Comparison of ENCODE assay signal across 31 cellular contexts in the genomic region with DNA sequence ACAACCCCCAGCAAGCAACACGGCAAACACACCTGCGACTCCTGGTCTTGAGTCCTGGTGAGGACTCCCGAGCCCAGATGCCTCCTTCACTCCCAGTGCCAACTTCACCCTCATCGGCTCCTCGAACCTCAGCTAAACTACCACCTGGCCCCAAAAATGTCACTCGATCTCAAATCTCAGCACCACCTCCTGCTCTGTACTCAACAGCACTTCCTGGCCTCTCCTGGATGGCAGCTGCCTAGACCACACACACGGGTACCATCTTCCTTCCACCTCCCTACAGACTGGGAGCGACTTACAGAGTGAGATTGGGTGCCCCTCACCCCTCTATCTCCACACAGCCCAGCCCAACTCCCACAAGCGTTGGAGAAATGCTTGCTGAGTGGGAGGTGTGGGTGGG.
"Had no signal": no experiment of that assay in that cellular context is flagged by ENCODE, and none has a peak within 500 bp of the region (broad histone marks: within the 10 kb centered on the region; RNA-seq: fewer than 3 reads in every experiment).

No MANE protein-coding gene starts in this region.

- H3K27ac Mint-ChIP-seq: activated CD4-positive, alpha-beta memory T cell treated with anti-CD3 and anti-CD28 coated beads for 36 hours; activated CD4-positive, alpha-beta T cell treated with anti-CD3 and anti-CD28 coated beads for 36 hours; activated CD4-positive, alpha-beta T cell treated with anti-CD3 and anti-CD28 coated beads, Interleukin-2, amount 10 ng/mL, durations not matched to agents 24 days and 14 days; activated CD8-positive, alpha-beta memory T cell treated with anti-CD3 and anti-CD28 coated beads, Interleukin-2, amount 10 ng/mL, durations not matched to agents 7 days and 5 days; activated CD8-positive, alpha-beta T cell treated with anti-CD3 and anti-CD28 coated beads, Interleukin-2, amount 10 ng/mL, durations not matched to agents 7 days and 5 days; activated naive CD4-positive, alpha-beta T cell treated with anti-CD3 and anti-CD28 coated beads for 36 hours; activated naive CD4-positive, alpha-beta T cell treated with anti-CD3 and anti-CD28 coated beads, Interleukin-2, amount 50 U/mL, for 24 hours; activated naive CD8-positive, alpha-beta T cell treated with anti-CD3 and anti-CD28 coated beads for 36 hours; activated naive CD8-positive, alpha-beta T cell treated with anti-CD3 and anti-CD28 coated beads, Interleukin-2, amount 50 U/mL, for 24 hours; activated T-helper 1 cell treated with anti-CD3 and anti-CD28 coated beads, Interleukin-12 subunit alpha, Interleukin-12 subunit beta, Interleukin-2, Interleukin-4 antibody, amounts not matched to agents 30 ng/mL and 10 ng/mL and 1 ng/mL, durations not matched to agents 14 hours and 24 hours and 36 hours; activated T-helper 2 cell treated with anti-CD3 and anti-CD28 coated beads, Interferon-gamma antibody, Interleukin-2, Interleukin-4, amounts not matched to agents 10 μg/mL and 5 μg/mL and 100 μg/mL, durations not matched to agents 14 hours and 24 hours and 36 hours; effector memory CD8-positive, alpha-beta T cell had no signal

- H3K9me3 ChIP-seq: adrenal gland, body of pancreas, esophagus squamous epithelium, gastroesophageal sphincter had no signal

- H3K36me3 Mint-ChIP-seq: activated CD4-positive, alpha-beta memory T cell treated with anti-CD3 and anti-CD28 coated beads for 36 hours; activated CD8-positive, alpha-beta memory T cell treated with anti-CD3 and anti-CD28 coated beads, Interleukin-2, amount 10 ng/mL, durations not matched to agents 7 days and 5 days; activated naive CD4-positive, alpha-beta T cell treated with anti-CD3 and anti-CD28 coated beads, Interleukin-2, amount 50 U/mL, for 24 hours; activated naive CD8-positive, alpha-beta T cell treated with anti-CD3 and anti-CD28 coated beads for 36 hours had no signal

- H3K9me3 Mint-ChIP-seq: activated CD4-positive, alpha-beta memory T cell treated with anti-CD3 and anti-CD28 coated beads for 36 hours; activated CD4-positive, alpha-beta T cell treated with anti-CD3 and anti-CD28 coated beads, Interleukin-2, amount 10 ng/mL, durations not matched to agents 24 days and 14 days; activated naive CD4-positive, alpha-beta T cell treated with anti-CD3 and anti-CD28 coated beads for 36 hours; activated naive CD4-positive, alpha-beta T cell treated with anti-CD3 and anti-CD28 coated beads, Interleukin-2, amount 50 U/mL, for 24 hours; activated naive CD8-positive, alpha-beta T cell treated with anti-CD3 and anti-CD28 coated beads for 36 hours; activated naive CD8-positive, alpha-beta T cell treated with anti-CD3 and anti-CD28 coated beads, Interleukin-2, amount 50 U/mL, for 24 hours; activated T-helper 1 cell treated with anti-CD3 and anti-CD28 coated beads, Interleukin-12 subunit alpha, Interleukin-12 subunit beta, Interleukin-2, Interleukin-4 antibody, amounts not matched to agents 30 ng/mL and 10 ng/mL and 1 ng/mL, durations not matched to agents 14 hours and 24 hours and 36 hours; activated T-helper 2 cell treated with anti-CD3 and anti-CD28 coated beads, Interferon-gamma antibody, Interleukin-2, Interleukin-4, amounts not matched to agents 10 μg/mL and 5 μg/mL and 100 μg/mL, durations not matched to agents 14 hours and 24 hours and 36 hours; effector memory CD8-positive, alpha-beta T cell had no signal

- H3K27me3 ChIP-seq: adrenal gland, body of pancreas, esophagus squamous epithelium, gastroesophageal sphincter had no signal

- H3K4me3 Mint-ChIP-seq: activated CD4-positive, alpha-beta memory T cell treated with anti-CD3 and anti-CD28 coated beads for 36 hours; activated CD4-positive, alpha-beta T cell treated with anti-CD3 and anti-CD28 coated beads for 36 hours; activated CD4-positive, alpha-beta T cell treated with anti-CD3 and anti-CD28 coated beads, Interleukin-2, amount 10 ng/mL, durations not matched to agents 24 days and 14 days; activated CD8-positive, alpha-beta memory T cell treated with anti-CD3 and anti-CD28 coated beads, Interleukin-2, amount 10 ng/mL, durations not matched to agents 7 days and 5 days; activated CD8-positive, alpha-beta T cell treated with anti-CD3 and anti-CD28 coated beads, Interleukin-2, amount 10 ng/mL, durations not matched to agents 7 days and 5 days; activated naive CD4-positive, alpha-beta T cell treated with anti-CD3 and anti-CD28 coated beads for 36 hours; activated naive CD4-positive, alpha-beta T cell treated with anti-CD3 and anti-CD28 coated beads, Interleukin-2, amount 50 U/mL, for 24 hours; activated naive CD8-positive, alpha-beta T cell treated with anti-CD3 and anti-CD28 coated beads for 36 hours; activated naive CD8-positive, alpha-beta T cell treated with anti-CD3 and anti-CD28 coated beads, Interleukin-2, amount 50 U/mL, for 24 hours; activated T-helper 1 cell treated with anti-CD3 and anti-CD28 coated beads, Interleukin-12 subunit alpha, Interleukin-12 subunit beta, Interleukin-2, Interleukin-4 antibody, amounts not matched to agents 30 ng/mL and 10 ng/mL and 1 ng/mL, durations not matched to agents 14 hours and 24 hours and 36 hours; effector memory CD8-positive, alpha-beta T cell had no signal

- H3K36me3 ChIP-seq: adrenal gland, esophagus squamous epithelium, gastroesophageal sphincter had no signal

- H3K27me3 Mint-ChIP-seq: activated CD4-positive, alpha-beta T cell treated with anti-CD3 and anti-CD28 coated beads for 36 hours; activated CD4-positive, alpha-beta T cell treated with anti-CD3 and anti-CD28 coated beads, Interleukin-2, amount 10 ng/mL, durations not matched to agents 24 days and 14 days; activated CD8-positive, alpha-beta memory T cell treated with anti-CD3 and anti-CD28 coated beads, Interleukin-2, amount 10 ng/mL, durations not matched to agents 7 days and 5 days; activated naive CD4-positive, alpha-beta T cell treated with anti-CD3 and anti-CD28 coated beads, Interleukin-2, amount 50 U/mL, for 24 hours; activated naive CD8-positive, alpha-beta T cell treated with anti-CD3 and anti-CD28 coated beads for 36 hours; activated naive CD8-positive, alpha-beta T cell treated with anti-CD3 and anti-CD28 coated beads, Interleukin-2, amount 50 U/mL, for 24 hours had no signal

- H3K4me3 ChIP-seq: adrenal gland, body of pancreas, esophagus squamous epithelium, gastroesophageal sphincter had no signal

- ATAC-seq: activated CD4-positive, alpha-beta T cell treated with anti-CD3 and anti-CD28 coated beads for 36 hours; activated CD8-positive, alpha-beta memory T cell treated with anti-CD3 and anti-CD28 coated beads, Interleukin-2, amount 10 ng/mL, durations not matched to agents 7 days and 5 days; activated CD8-positive, alpha-beta T cell treated with anti-CD3 and anti-CD28 coated beads, Interleukin-2, amount 10 ng/mL, durations not matched to agents 7 days and 5 days; activated naive CD8-positive, alpha-beta T cell treated with anti-CD3 and anti-CD28 coated beads, Interleukin-2, amount 50 U/mL, for 24 hours; body of pancreas; effector memory CD8-positive, alpha-beta T cell; gastroesophageal sphincter had no signal

- H3K27ac ChIP-seq: adrenal gland, body of pancreas, esophagus squamous epithelium, gastroesophageal sphincter had no signal

- H3K4me1 ChIP-seq: adrenal gland, body of pancreas, esophagus squamous epithelium, gastroesophageal sphincter had no signal

- H3K4me1 Mint-ChIP-seq: activated CD4-positive, alpha-beta T cell treated with anti-CD3 and anti-CD28 coated beads for 36 hours; activated CD4-positive, alpha-beta T cell treated with anti-CD3 and anti-CD28 coated beads, Interleukin-2, amount 10 ng/mL, durations not matched to agents 24 days and 14 days; activated CD8-positive, alpha-beta memory T cell treated with anti-CD3 and anti-CD28 coated beads, Interleukin-2, amount 10 ng/mL, durations not matched to agents 7 days and 5 days; activated naive CD4-positive, alpha-beta T cell treated with anti-CD3 and anti-CD28 coated beads, Interleukin-2, amount 50 U/mL, for 24 hours; activated naive CD8-positive, alpha-beta T cell treated with anti-CD3 and anti-CD28 coated beads for 36 hours; activated naive CD8-positive, alpha-beta T cell treated with anti-CD3 and anti-CD28 coated beads, Interleukin-2, amount 50 U/mL, for 24 hours had no signal

- DNase-seq: activated CD4-positive, alpha-beta memory T cell treated with anti-CD3 and anti-CD28 coated beads for 36 hours; activated CD4-positive, alpha-beta T cell treated with anti-CD3 and anti-CD28 coated beads for 36 hours; activated CD4-positive, alpha-beta T cell treated with anti-CD3 and anti-CD28 coated beads, Interleukin-2, amount 10 ng/mL, durations not matched to agents 24 days and 14 days; activated CD4-positive, CD25-positive, alpha-beta regulatory T cell; activated CD4-positive, CD25-positive, alpha-beta regulatory T cell treated with anti-CD3 and anti-CD28 coated beads, Interleukin-2, amount 50 U/mL, for 72 hours; activated CD8-positive, alpha-beta memory T cell treated with anti-CD3 and anti-CD28 coated beads, Interleukin-2, amount 10 ng/mL, durations not matched to agents 7 days and 5 days; activated CD8-positive, alpha-beta memory T cell treated with anti-CD3 and anti-CD28 coated beads, Interleukin-2, amount 50 U/mL, for 4 hours; activated CD8-positive, alpha-beta T cell treated with anti-CD3 and anti-CD28 coated beads, Interleukin-2, amount 10 ng/mL, durations not matched to agents 7 days and 5 days; activated effector memory CD4-positive, alpha-beta T cell treated with anti-CD3 and anti-CD28 coated beads, Interleukin-2, amount 50 U/mL, for 16 hours; activated naive CD4-positive, alpha-beta T cell treated with anti-CD3 and anti-CD28 coated beads for 36 hours; activated naive CD8-positive, alpha-beta T cell treated with anti-CD3 and anti-CD28 coated beads for 36 hours; activated naive CD8-positive, alpha-beta T cell treated with anti-CD3 and anti-CD28 coated beads, Interleukin-2, amount 50 U/mL, for 24 hours; activated T-cell treated with anti-CD3 and anti-CD28 coated beads, Interleukin-2, amount 50 U/mL, for 1 hour; activated T-cell treated with anti-CD3 and anti-CD28 coated beads, Interleukin-2, amount 50 U/mL, for 48 hours; adrenal gland; amygdala; aorta; body of pancreas; caudate nucleus; cortex of kidney; dermis blood vessel endothelial cell; effector CD4-positive, alpha-beta T cell; effector memory CD8-positive, alpha-beta T cell; erythroblast; esophagus squamous epithelium; foreskin melanocyte; T-helper 2 cell had no signal
